Comparison of ENCODE assay signal across 9 cellular contexts in genomic region chr6:105317607-105318533, GRCh38.
DNase-seq lines count a peak whose midpoint lies in the region; ATAC-seq and TF ChIP-seq lines count a peak whose summit lies in the region.
"Had no signal": no experiment of that assay in that cellular context is flagged by ENCODE, and none has a peak within 500 bp of the region (broad histone marks: within the 10 kb centered on the region; RNA-seq: fewer than 3 reads in every experiment).

No MANE protein-coding gene starts in this region.

- H3K27me3 Mint-ChIP-seq in MCF 10A (ENCODE audit: insufficient read depth, unreplicated experiment) = no peaks in the 10 kb centered on the region

- ATAC-seq in lung (ENCODE audit: insufficient read depth, low FRiP score) (no peak), HG03175 (IDR thresholded peaks at IDR 0.05; ENCODE audit: unreplicated experiment) (no peak)

- H3K9me3 Mint-ChIP-seq in MCF 10A (ENCODE audit: unreplicated experiment) = no peaks in the 10 kb centered on the region

- peaks cover 20% of the 10 kb centered on the region for H3K4me1 Mint-ChIP-seq in MCF 10A (ENCODE audit: insufficient read depth, unreplicated experiment)

- no peaks in the 10 kb centered on the region for H3K4me1 ChIP-seq in lung (ENCODE audit: control insufficient read depth in 2 of 2, insufficient read depth in 2 of 2, low read length in 2 of 2)
- H3K4me1 ChIP-seq in spleen = no peaks in the 10 kb centered on the region

- 85 to 97% methylated on average over 6 of the region's 6 CpGs for WGBS in lung, 2 donors
- WGBS in spleen, 5 donors = 90 to 99% (median 95%) methylated on average over 6 of the region's 6 CpGs

- DNase-seq in ELR (ENCODE audit: low read depth) = peak; percentile 42
- peak; percentile 16 for DNase-seq in HuH-7.5 (ENCODE audit: low spot score)
- DNase-seq in MCF 10A (ENCODE audit: unreplicated experiment) = peak; percentile 44
- DNase-seq in lung (ENCODE audit: low spot score) = no peak
- DNase-seq in NCI-H187 (lab: John Stamatoyannopoulos, UW) = no peak
- no peak for DNase-seq in spleen
- no peak for DNase-seq in NOMO-1 treated with dmso at 0.1 percent for 144 hours (lab: John Stamatoyannopoulos, UW; ENCODE audit: unreplicated experiment)

- TF ChIP-seq POLR2A in spleen (IDR thresholded peaks at IDR 0.05) = no peak

- TF ChIP-seq CTCF in MCF 10A (IDR thresholded peaks at IDR 0.05; ENCODE audit: unreplicated experiment) (peak; percentile 26), lung (IDR thresholded peaks at IDR 0.05; ENCODE audit: control extremely low read depth, extremely low read depth) (no peak), spleen (IDR thresholded peaks at IDR 0.05 in 8 of 11, conservative IDR thresholded peaks at IDR 0.05 in 3 of 11) (peak in 1 of 11 experiments; percentile 25)

- peak overlapping the region; percentile 69 for H3K27ac Mint-ChIP-seq in MCF 10A (ENCODE audit: low read depth, unreplicated experiment)

- H3K36me3 ChIP-seq in lung (ENCODE audit: control insufficient read depth in 2 of 2, insufficient read depth in 2 of 2, low read length in 2 of 2) (peaks cover 1 to 7% of the 10 kb centered on the region in 2 donors), spleen (peaks cover 3 to 96% (median 29%) of the 10 kb centered on the region in 6 donors)

- peaks cover 56% of the 10 kb centered on the region for H3K36me3 Mint-ChIP-seq in MCF 10A (ENCODE audit: insufficient read depth, unreplicated experiment)

- peak overlapping the region; percentile 13 for H3K4me3 ChIP-seq in lung
- H3K4me3 ChIP-seq in spleen = no peak overlapping the region

- intact Hi-C loops in MCF 10A (cut with micrococcal nuclease) = loop anchor here (1.0 to 10.0 kb wide), 5 partner anchors 45 to 231 kb away; partner anchors contain the start of gene PREP
- intact Hi-C loops in spleen (cut with DNase I; ENCODE audit: low total_unique reads) = no loop called here

- H3K27ac ChIP-seq in lung (ENCODE audit: low read depth in 1 of 2, low read length in 1 of 2) = no peak overlapping the region
- no peak overlapping the region for H3K27ac ChIP-seq in spleen
- H3K27ac ChIP-seq: HL-60 had no signal

- H3K4me3 Mint-ChIP-seq in MCF 10A (ENCODE audit: unreplicated experiment) = no peak overlapping the region

- CTCF ChIA-PET in MCF 10A (lab: Yijun Ruan, JAX) = interaction anchor here (0.6 to 6.0 kb wide), 31 partner anchors 9 to 985 kb away, joined by 3 to 78 read pairs (median 4); partner anchors contain the start of gene PREP

- POLR2A ChIA-PET in MCF 10A (lab: Yijun Ruan, JAX) = interaction anchor here (0.6 to 4.9 kb wide), 22 partner anchors 9 to 1195 kb away, joined by 3 to 25 read pairs (median 4); partner anchors contain the start of gene PREP

- no TSS peak for BruUV-seq in MCF 10A (replicated peaks; lab: Mats Ljungman, UMichigan)

- H3K27me3 ChIP-seq in lung (ENCODE audit: control insufficient read depth, insufficient read depth) (no peaks in the 10 kb centered on the region), spleen (replicated peaks in 1 of 7) (no peaks in the 10 kb centered on the region)

- H3K9me3 ChIP-seq in lung (ENCODE audit: control insufficient read depth in 2 of 2, insufficient read depth in 1 of 2, low read length in 1 of 2) (no peaks in the 10 kb centered on the region), spleen (no peaks in the 10 kb centered on the region)

Comparison
In these comparisons a context has a peak if more than half of its experiments do, and no peak if none do; other contexts are left out.
1. DNase-seq: peak in ELR (single experiment), HuH-7.5 (single experiment) and MCF 10A (single experiment); none in lung (single experiment), NCI-H187 (0 of 2), spleen (single experiment) and NOMO-1 treated with dmso at 0.1 percent for 144 hours (single experiment).